Comparison of ENCODE assay signal across 6 cellular contexts in the genomic region with DNA sequence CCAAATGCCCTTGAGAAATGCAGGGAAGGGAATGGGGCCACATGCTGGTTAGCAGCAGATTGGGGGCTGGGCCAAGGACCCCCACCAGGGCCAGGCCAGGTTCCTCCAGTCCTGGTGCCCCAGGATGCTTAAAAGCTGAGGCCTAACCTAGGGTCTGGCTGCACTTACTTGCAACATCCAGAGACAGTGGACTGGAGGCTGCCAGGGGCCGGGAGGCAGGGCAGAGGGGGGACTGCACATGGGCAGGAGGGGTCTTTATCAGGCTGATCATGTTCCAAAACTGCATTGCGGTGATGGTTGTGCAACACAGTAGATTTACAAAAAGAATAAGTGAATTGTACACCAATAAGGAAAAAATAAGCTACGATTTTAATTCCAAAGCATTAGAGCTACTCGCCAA. TPM values are rescaled to one million over a fixed set of nuclear protein-coding genes. Genes with fewer than 3 reads are reported as not detected.
"Had no signal": no experiment of that assay in that cellular context is flagged by ENCODE, and none has a peak within 500 bp of the region (broad histone marks: within the 10 kb centered on the region; RNA-seq: fewer than 3 reads in every experiment).

No MANE protein-coding gene starts in this region.

- H3K27ac Mint-ChIP-seq: GM23338, HFFc6 had no signal

- H3K9me3 ChIP-seq: HAP-1 had no signal

- H3K4me2 ChIP-seq: GM23338 had no signal

- H3K4me3 ChIP-seq: GM23338, HAP-1 had no signal

- H3K4me1 ChIP-seq: HAP-1 had no signal

- H3K4me3 Mint-ChIP-seq: GM23338, HFFc6 had no signal

- H2AFZ ChIP-seq: GM23338 had no signal

- ATAC-seq: HCT116 had no signal

- H3K36me3 ChIP-seq: HAP-1 had no signal

- DNase-seq: HFFc6, IMR-90 had no signal

RNA-seq across cellular contexts. Expression of a gene that starts 36.8 kb away (rescaled TPM):
- total RNA-seq: HFFc6, HT-29, IMR-90 had no signal
- polyA plus RNA-seq: IMR-90 had no signal
